In the genomic region with DNA sequence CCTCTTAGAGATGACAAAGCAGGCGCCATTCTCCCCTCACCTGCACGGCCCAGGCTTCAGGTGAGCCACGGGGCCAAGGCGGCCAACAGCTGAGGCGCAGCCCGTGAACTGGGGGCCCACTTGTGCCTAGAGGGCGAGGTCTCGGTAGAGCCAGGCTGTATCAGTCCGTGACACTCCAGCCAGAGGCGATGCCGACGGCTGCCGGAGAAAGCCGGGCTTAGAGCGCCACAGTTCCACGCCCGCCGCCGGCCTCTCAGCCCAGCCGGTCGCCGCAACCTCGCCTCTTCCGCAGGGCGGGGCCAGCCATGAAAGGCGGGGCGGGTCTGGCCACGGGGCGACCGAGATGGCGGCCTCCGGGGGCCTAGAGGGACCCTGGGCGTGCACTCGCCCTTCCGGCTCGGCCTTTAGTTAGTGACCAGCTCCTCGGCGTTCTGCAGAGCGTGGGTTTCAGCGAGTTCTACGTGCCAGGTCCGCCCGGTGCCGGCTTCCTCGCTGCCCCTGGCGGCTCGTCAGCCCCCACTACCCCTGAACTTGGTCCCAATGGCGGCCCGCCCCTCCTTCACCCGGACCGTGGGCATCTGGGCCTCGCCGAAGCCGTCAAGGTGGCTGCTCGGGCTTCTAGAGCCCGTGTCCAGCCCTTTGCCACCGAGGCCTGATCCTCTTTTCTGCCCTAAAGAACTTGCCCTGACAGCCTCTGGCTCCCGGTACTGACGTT, we compare ENCODE assay signal across 8 cellular contexts. TPM values are rescaled to one million over a fixed set of nuclear protein-coding genes. Genes with fewer than 3 reads are reported as not detected.
DNase-seq lines count a peak whose midpoint lies in the region; ATAC-seq, FAIRE-seq and TF ChIP-seq lines count a peak whose summit lies in the region.

A gene (plus strand): TSS at position 390 of the 715 bp plus-strand sequence. CDS start 881 bp downstream, outside the sequence.

- H3K4me3 ChIP-seq in HAP-1 (peak within 1 kb of the TSS; percentile 88), MG63 (peak within 1 kb of the TSS; percentile 85), pancreas (peak within 1 kb of the TSS; percentile 77 to 93 (median 86)), thyroid gland (replicated peaks in 1 of 3) (peak within 1 kb of the TSS; percentile 78 to 99 (median 90))

- H3K4me3 Mint-ChIP-seq in activated naive CD8-positive, alpha-beta T cell, result peak within 1 kb of the TSS; percentile 97

- peaks cover 32% of the 10 kb centered on the region for H3K4me1 Mint-ChIP-seq in activated naive CD8-positive, alpha-beta T cell (ENCODE audit: low read depth)

- H3K9me3 Mint-ChIP-seq in activated naive CD8-positive, alpha-beta T cell (ENCODE audit: low read depth), result no peaks in the 10 kb centered on the region

- H3K27me3 ChIP-seq in HAP-1 (ENCODE audit: low read depth) (no peaks in the 10 kb centered on the region), MG63 (no peaks in the 10 kb centered on the region), pancreas (no peaks in the 10 kb centered on the region), thyroid gland (no peaks in the 10 kb centered on the region)

- peaks cover 24% of the 10 kb centered on the region for H3K36me3 ChIP-seq in HAP-1 (replicated peaks)
- H3K36me3 ChIP-seq in MG63, result peaks cover 20% of the 10 kb centered on the region; the same call in 1 of the 2 replicates
- peaks cover 0 to 4% (median 4%) of the 10 kb centered on the region in 3 donors for H3K36me3 ChIP-seq in pancreas
- H3K36me3 ChIP-seq in thyroid gland, result peaks cover 4% of the 10 kb centered on the region in 2 donors

- DNase-seq in GM04504 (ENCODE audit: low read depth), result peak; percentile 65
- DNase-seq in HAP-1 (ENCODE audit: low spot score in 2 of 2), result peak; percentile 74 to 93
- DNase-seq in MG63, result peak; percentile 86
- peak; percentile 52 for DNase-seq in SKM-1 treated with dmso at 0.1 percent for 144 hours (lab: John Stamatoyannopoulos, UW; ENCODE audit: unreplicated experiment)
- peak; percentile 70 to 96 (median 91) for DNase-seq in head of caudate nucleus
- DNase-seq in pancreas, result peak; percentile 90 to 97 (median 94)
- peak; percentile 90 to 93 for DNase-seq in thyroid gland

- H3K27ac ChIP-seq in pancreas (peak within 1 kb of the TSS; percentile 60 to 85 (median 81)), thyroid gland (peak within 1 kb of the TSS; percentile 75 to 90 (median 85))

- peaks cover 7% of the 10 kb centered on the region for H3K4me1 ChIP-seq in HAP-1
- peaks cover 0 to 6% (median 5%) of the 10 kb centered on the region in 3 donors for H3K4me1 ChIP-seq in pancreas
- H3K4me1 ChIP-seq in thyroid gland, result peaks cover 0 to 19% of the 10 kb centered on the region in 2 donors

- WGBS in pancreas, 2 donors, result 0 to 1% methylated on average over 59 of the region's 59 CpGs
- 0 to 2% methylated on average over 18 of the region's 59 CpGs for WGBS in thyroid gland, 2 donors

- H3K9me3 ChIP-seq in HAP-1, result no peaks in the 10 kb centered on the region
- no peaks in the 10 kb centered on the region for H3K9me3 ChIP-seq in MG63
- no peaks in the 10 kb centered on the region for H3K9me3 ChIP-seq in pancreas
- no peaks in the 10 kb centered on the region for H3K9me3 ChIP-seq in thyroid gland

- TF ChIP-seq CTCF in pancreas (IDR thresholded peaks at IDR 0.05) (no peak), thyroid gland (IDR thresholded peaks at IDR 0.05) (peak in 2 of 6 experiments; percentile 11 to 12)

- intact Hi-C loops in head of caudate nucleus (cut with DNase I) (loop anchor here (2.0 kb wide), 1 partner anchor 72 kb away; no protein-coding TSS in a partner anchor), pancreas (cut with DNase I) (no loop called here), thyroid gland (cut with DNase I) (loop anchor here (10.0 kb wide), 1 partner anchor 60 kb away; no protein-coding TSS in a partner anchor)

- FAIRE-seq in pancreas (lab: Jason Lieb, UNC), result no peak

- H3K36me3 Mint-ChIP-seq in activated naive CD8-positive, alpha-beta T cell, result peaks cover 19% of the 10 kb centered on the region

- H3K27ac Mint-ChIP-seq in activated naive CD8-positive, alpha-beta T cell, result peak within 1 kb of the TSS; percentile 96

- in situ Hi-C loops in HAP-1 (cut with MboI; ENCODE audit: low sequenced_read_pairs), result no loop called here

- peak; percentile 99 to 100 (median 99) for ATAC-seq in pancreas

- TF ChIP-seq POLR2A in thyroid gland (IDR thresholded peaks at IDR 0.05), result peak in 1 of 2 donors; percentile 94

- H3K27me3 Mint-ChIP-seq in activated naive CD8-positive, alpha-beta T cell, result no peaks in the 10 kb centered on the region

RNA-seq across cellular contexts. Expression of the gene that starts here (rescaled TPM):
- 3.6 and 10.2 TPM in 2 replicates for total RNA-seq in MG63 (2014; rRNA removed; shearing (Covaris generic); ENCODE audit: low replicate concordance)
- total RNA-seq in pancreas, result 10 to 100 TPM in 1 of 6 donors, 1 to 10 TPM in 5; 5.4 to 12.6 (median 8.6) TPM
- polyA plus RNA-seq in pancreas, result 10 to 100 TPM; 10.7 to 14.2 TPM
- 10 to 100 TPM; 15.8 to 28.1 (median 23.4) TPM for total RNA-seq in thyroid gland

Comparison
In these comparisons a context has a peak if more than half of its experiments do, and no peak if none do; other contexts are left out.
1. Peak in every context shown above with its lines: DNase-seq, ATAC-seq, H3K4me3 ChIP-seq and H3K27ac ChIP-seq.
2. intact Hi-C loops: an anchor here in head of caudate nucleus (2.0 kb wide) and thyroid gland (10.0 kb wide); none called in pancreas.